8 cellular contexts compared by ENCODE assay signal in the genomic region with DNA sequence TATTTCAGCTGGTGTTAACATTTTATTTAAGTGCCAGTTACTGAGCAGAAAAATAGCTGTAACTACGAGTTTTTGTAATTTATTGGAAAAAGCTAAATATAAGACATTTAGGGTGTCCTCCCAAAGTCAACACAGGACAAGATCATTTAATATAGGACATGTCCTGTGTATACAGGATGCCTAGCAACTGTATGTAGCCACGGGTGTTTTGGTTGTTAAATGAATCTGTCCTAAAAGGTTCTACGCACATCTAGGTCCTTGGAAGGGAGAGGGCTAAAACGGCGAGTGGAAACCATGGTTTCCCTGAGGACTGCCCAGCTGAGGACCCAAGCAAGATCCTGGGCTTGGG. TPM values are rescaled to one million over a fixed set of nuclear protein-coding genes. Genes with fewer than 3 reads are reported as not detected.
DNase-seq lines count a peak whose midpoint lies in the region; ATAC-seq lines count a peak whose summit lies in the region.

No MANE protein-coding gene starts in this region.

- ATAC-seq in HG02852 (IDR thresholded peaks at IDR 0.05; ENCODE audit: unreplicated experiment) (peak; percentile 22), HG02938 (IDR thresholded peaks at IDR 0.05; ENCODE audit: unreplicated experiment) (no peak)
- ATAC-seq in activated naive CD4-positive, alpha-beta T cell treated with anti-CD3 and anti-CD28 coated beads, Interleukin-2, amount 50 U/mL, for 72 hours: no peak

- no peak for DNase-seq in activated naive CD4-positive, alpha-beta T cell treated with anti-CD3 and anti-CD28 coated beads, Interleukin-2, amount 50 U/mL, for 72 hours (ENCODE audit: low spot score in 2 of 2)
- DNase-seq in inferior parietal cortex (ENCODE audit: extremely low spot score) (peak; percentile 58), activated gamma-delta T cell (lab: John Stamatoyannopoulos, UW) (no peak), NCI-H187 treated with DMSO at 0.1 percent for 48 hours (lab: John Stamatoyannopoulos, UW) (no peak)

- H3K36me3 Mint-ChIP-seq in activated naive CD4-positive, alpha-beta T cell treated with anti-CD3 and anti-CD28 coated beads, Interleukin-2, amount 50 U/mL, for 72 hours: peaks cover 23 to 26% of the 10 kb centered on the region in 2 donors

- no peaks in the 10 kb centered on the region for H3K9me3 ChIP-seq in ES-I3 (ENCODE audit: control insufficient read depth, insufficient read depth, low read length)
- H3K9me3 ChIP-seq in subcutaneous abdominal adipose tissue (ENCODE audit: control insufficient read depth in 5 of 5, low read length in 5 of 5): no peaks in the 10 kb centered on the region

- peak overlapping the region; percentile 79 for H3K27ac ChIP-seq in subcutaneous abdominal adipose tissue (ENCODE audit: low read depth, low read length)

- peak overlapping the region; percentile 61 to 95 (median 88) for H3K4me3 ChIP-seq in subcutaneous abdominal adipose tissue (ENCODE audit: low read depth in 1 of 5, low read length in 5 of 5)

- H3K27ac Mint-ChIP-seq in activated naive CD4-positive, alpha-beta T cell treated with anti-CD3 and anti-CD28 coated beads, Interleukin-2, amount 50 U/mL, for 72 hours: peak overlapping the region; percentile 62 to 92

- H3K4me1 ChIP-seq in ES-I3 (ENCODE audit: insufficient read depth, low read length) (no peaks in the 10 kb centered on the region), subcutaneous abdominal adipose tissue (ENCODE audit: control insufficient read depth in 5 of 5, insufficient read depth in 5 of 5, low read length in 5 of 5) (peaks cover 0 to 25% (median 21%) of the 10 kb centered on the region in 5 donors)

- H3K36me3 ChIP-seq in ES-I3 (ENCODE audit: insufficient read depth, low read length): peaks cover 2% of the 10 kb centered on the region; the same call in 1 of the 2 replicates
- peaks cover 2 to 21% (median 14%) of the 10 kb centered on the region in 5 donors for H3K36me3 ChIP-seq in subcutaneous abdominal adipose tissue (ENCODE audit: control insufficient read depth in 5 of 5, insufficient read depth in 5 of 5, low read length in 5 of 5)

- H3K27me3 ChIP-seq in subcutaneous abdominal adipose tissue (ENCODE audit: control insufficient read depth in 5 of 5, insufficient read depth in 4 of 5, low read length in 5 of 5): no peaks in the 10 kb centered on the region

- peak overlapping the region; percentile 96 for H3K9ac ChIP-seq in ES-I3 (ENCODE audit: low read depth, low read length)
- H3K9ac ChIP-seq in subcutaneous abdominal adipose tissue (ENCODE audit: low read length in 5 of 5): peak overlapping the region; percentile 73 to 99 (median 93)

- H3K9me3 Mint-ChIP-seq in activated naive CD4-positive, alpha-beta T cell treated with anti-CD3 and anti-CD28 coated beads, Interleukin-2, amount 50 U/mL, for 72 hours: no peaks in the 10 kb centered on the region

RNA-seq across cellular contexts. Expression of a gene that starts 0.6 kb away (rescaled TPM):
- 10 to 100 TPM; 21.8 to 25.2 TPM for total RNA-seq in activated naive CD4-positive, alpha-beta T cell treated with anti-CD3 and anti-CD28 coated beads, Interleukin-2, amount 50 U/mL, for 72 hours

RNA-seq across cellular contexts. Expression of a gene that starts 18.4 kb away (rescaled TPM):
- total RNA-seq in activated naive CD4-positive, alpha-beta T cell treated with anti-CD3 and anti-CD28 coated beads, Interleukin-2, amount 50 U/mL, for 72 hours: 1 to 10 TPM; 4.3 to 4.9 TPM

RNA-seq across cellular contexts. Expression of a gene that starts 47.3 kb away (rescaled TPM):
- 1 to 10 TPM in 1 of 2 donors, under 1 TPM in 1; 0.91 to 5.7 TPM for total RNA-seq in activated naive CD4-positive, alpha-beta T cell treated with anti-CD3 and anti-CD28 coated beads, Interleukin-2, amount 50 U/mL, for 72 hours
